ENCODE assay signal across 13 cellular contexts in the genomic region with DNA sequence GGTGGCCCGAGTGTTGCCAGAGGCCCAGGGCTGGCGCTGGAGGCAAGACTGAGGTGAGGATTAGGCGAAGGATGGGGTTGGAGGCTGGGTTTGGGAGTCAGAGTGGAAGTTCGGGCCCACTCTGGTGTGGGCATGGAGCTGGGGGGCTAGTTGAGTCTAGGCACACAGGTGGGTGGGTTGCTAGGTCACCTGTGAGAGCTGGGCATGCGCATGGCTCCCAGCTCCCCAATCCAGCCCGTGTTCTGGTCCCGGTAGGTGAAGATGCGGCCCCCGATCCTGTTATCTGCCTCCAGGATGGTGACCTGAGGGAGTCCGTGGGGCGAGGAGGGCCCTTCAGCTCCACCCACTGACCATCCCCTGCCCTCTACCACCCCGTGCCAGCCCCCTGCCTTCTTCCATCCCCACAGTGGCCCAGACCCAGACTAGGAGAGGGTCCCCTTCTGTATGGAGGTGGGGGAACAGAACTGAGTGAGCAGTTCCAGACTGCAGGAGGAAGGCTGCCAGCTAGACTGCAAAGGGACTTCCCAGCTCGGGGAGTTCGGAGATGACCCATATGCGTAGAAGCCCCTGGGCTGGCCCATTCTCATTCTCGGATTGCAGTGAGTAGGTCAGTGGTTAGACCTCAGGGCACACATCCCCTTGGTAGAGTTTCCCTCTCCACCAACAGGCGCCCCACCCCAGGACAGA. TPM values are rescaled to one million over a fixed set of nuclear protein-coding genes. Genes with fewer than 3 reads are reported as not detected.
DNase-seq lines count a peak whose midpoint lies in the region; ATAC-seq, FAIRE-seq and TF ChIP-seq lines count a peak whose summit lies in the region.
"Had no signal": no experiment of that assay in that cellular context is flagged by ENCODE, and none has a peak within 500 bp of the region (broad histone marks: within the 10 kb centered on the region; RNA-seq: fewer than 3 reads in every experiment).

No MANE protein-coding gene starts in this region.

- in situ Hi-C loops in IMR-90 (cut with MboI; ENCODE audit: low sequenced_read_pairs), result no loop called here
- in situ Hi-C loops in GM12878 (cut with MboI), result loop anchor here (25.0 kb wide), 1 partner anchor 1258 kb away; a partner anchor contains a TSS

- RAD21 ChIA-PET in GM12878 (lab: Charles Lee; ENCODE audit: unreplicated experiment), result interaction anchor here (1.1 to 5.4 kb wide), 6 partner anchors 8 to 33 kb away, joined by 3 to 66 read pairs (median 10); a partner anchor contains a TSS

- H2BK20ac ChIP-seq in IMR-90 (ENCODE audit: low read depth, low read length), result no peak overlapping the region

- TF ChIP-seq RAD21 in IMR-90 (IDR thresholded peaks at IDR 0.05; ENCODE audit: low read length) (no peak), GM12878 (IDR thresholded peaks at IDR 0.05; ENCODE audit: insufficient read depth, low read depth, low read length) (no peak)

- TF ChIP-seq CTCF in IMR-90 (conservative IDR thresholded peaks at IDR 0.05; ENCODE audit: low read depth, low read length) (no peak), GM12878 (IDR thresholded peaks at IDR 0.05 in 2 of 3, conservative IDR thresholded peaks at IDR 0.05 in 1 of 3; ENCODE audit: control insufficient read depth in 2 of 3, extremely low read depth in 1 of 3, insufficient read depth in 1 of 3, low read depth in 3 of 3, low read length in 3 of 3) (no peak), MM.1S (IDR thresholded peaks at IDR 0.05; ENCODE audit: low read length) (no peak)

- H2AK5ac ChIP-seq in IMR-90 (ENCODE audit: low read depth, low read length), result no peak overlapping the region

- H4K91ac ChIP-seq in IMR-90 (ENCODE audit: insufficient read depth, low read depth, low read length), result no peak overlapping the region

- no peaks in the 10 kb centered on the region for H3K79me1 ChIP-seq in IMR-90 (ENCODE audit: low read depth in 1 of 2, low read length in 2 of 2)

- H4K8ac ChIP-seq in IMR-90 (ENCODE audit: low read depth in 2 of 2, low read length in 2 of 2), result no peak overlapping the region

- dilution Hi-C loops in IMR-90 (cut with HindIII; ENCODE audit: low sequenced_read_pairs, unreplicated experiment), result no loop called here

- no peak overlapping the region for H3K14ac ChIP-seq in IMR-90 (replicated peaks; ENCODE audit: low read depth, low read length)

- ATAC-seq in IMR-90 (ENCODE audit: low read depth) (no peak), GM12878 (peak; percentile 54), GM21447 (IDR thresholded peaks at IDR 0.05; ENCODE audit: unreplicated experiment) (no peak)
- ATAC-seq: left cardiac atrium had no signal

- no TSS peak for BruUV-seq in IMR-90 (replicated peaks; lab: Mats Ljungman, UMichigan)
- BruUV-seq in GM12878 (replicated peaks; lab: Mats Ljungman, UMichigan), result no TSS peak

- no peak overlapping the region for H3K4ac ChIP-seq in IMR-90 (ENCODE audit: low read depth, low read length)

- H3K79me2 ChIP-seq in GM12878 (ENCODE audit: control insufficient read depth, insufficient read depth, low read length) (peaks cover 45% of the 10 kb centered on the region), MM.1S (ENCODE audit: low read length) (no peaks in the 10 kb centered on the region)

- H3K23ac ChIP-seq in IMR-90 (ENCODE audit: low read depth, low read length), result no peak overlapping the region

- intact Hi-C loops in IMR-90 (cut with micrococcal nuclease), result no loop called here
- intact Hi-C loops in GM12878 (cut with micrococcal nuclease; ENCODE audit: unreplicated experiment), result no loop called here

- no peak overlapping the region for H3K9ac ChIP-seq in IMR-90 (ENCODE audit: low read depth, low read length)
- H3K9ac ChIP-seq in GM12878 (ENCODE audit: control insufficient read depth, insufficient read depth, low read length), result peak overlapping the region; percentile 78
- no peak overlapping the region for H3K9ac ChIP-seq in MM.1S (ENCODE audit: low read length)

- H2BK120ac ChIP-seq in IMR-90 (ENCODE audit: low read depth, low read length), result no peak overlapping the region

- H3K36me3 ChIP-seq in IMR-90 (ENCODE audit: control insufficient read depth, insufficient read depth, low read length) (no peaks in the 10 kb centered on the region), GM12878 (ENCODE audit: control insufficient read depth in 2 of 2, insufficient read depth in 2 of 2, low read length in 1 of 2) (peaks cover 0 to 3% of the 10 kb centered on the region in 2 experiments; a peak in 3 of 4 replicates), MM.1S (replicated peaks; ENCODE audit: insufficient read depth, low read length) (no peaks in the 10 kb centered on the region)
- H3K36me3 ChIP-seq: BE2C had no signal

- peak; percentile 74 to 76; a peak in 3 of 4 replicates for TF ChIP-seq EP300 in GM12878 (IDR thresholded peaks at IDR 0.05; ENCODE audit: borderline replicate concordance in 1 of 2, control insufficient read depth in 1 of 2, low read depth in 2 of 2, low read length in 2 of 2)

- TF ChIP-seq POLR2A in IMR-90 (IDR thresholded peaks at IDR 0.05; ENCODE audit: low read depth, low read length) (no peak), GM12878 (IDR thresholded peaks at IDR 0.05; ENCODE audit: low read depth, low read length) (peak; percentile 38; the same call in 1 of the 2 replicates), H54 (IDR thresholded peaks at IDR 0.05; ENCODE audit: low read depth, low read length) (no peak)

- H3K4me2 ChIP-seq in IMR-90 (ENCODE audit: low read depth, low read length), result no peak overlapping the region
- peak overlapping the region; percentile 86 for H3K4me2 ChIP-seq in GM12878 (ENCODE audit: control insufficient read depth, insufficient read depth)
- H3K4me2 ChIP-seq in MM.1S (ENCODE audit: low read depth, low read length), result no peak overlapping the region

- CTCF ChIA-PET in IMR-90 (lab: Yijun Ruan, JAX) (no interaction called here), GM12878 (lab: Yijun Ruan, JAX) (interaction anchor here (0.8 to 6.3 kb wide), 7 partner anchors 9 to 88 kb away, joined by 3 to 71 read pairs (median 4); a partner anchor contains a TSS)

- H3K27ac ChIP-seq in IMR-90 (ENCODE audit: insufficient read depth, low read length) (no peak overlapping the region), GM12878 (ENCODE audit: control insufficient read depth, insufficient read depth) (peak overlapping the region; percentile 91), MM.1S (ENCODE audit: low read length) (no peak overlapping the region)

- 100% methylated on average over 1 of the region's 17 CpGs; no CpG with 5 or more reads in 1 of the 2 experiments for WGBS in IMR-90 (ENCODE audit: extremely low coverage in 2 of 2, insufficient read length in 1 of 2), 2 experiments
- 21% methylated on average over 17 of the region's 17 CpGs for WGBS in GM12878 (ENCODE audit: insufficient coverage, insufficient replicate concordance, low lambda C conversion rate, missing lambda C conversion rate)

- peak; percentile 68 for DNase-seq in stimulated activated CD4-positive, alpha-beta T cell treated with anti-CD3 and anti-CD28 coated beads, Interleukin-15, amount 100 ng/mL, for 24 hours
- DNase-seq in stimulated activated CD4-positive, alpha-beta T cell treated with anti-CD3 and anti-CD28 coated beads, Interleukin-12 subunit alpha, Interleukin-12 subunit beta, amount 100 ng/mL, for 4 hours, result no peak
- DNase-seq in IMR-90 (no peak), GM12878 (ENCODE audit: low read depth, low spot score) (no peak), H54 (ENCODE audit: insufficient read length, low spot score) (no peak), MM.1S (no peak)
- DNase-seq in NK-92 treated with Interleukin-12 subunit alpha and Interleukin-12 subunit beta, amount 100 ng/mL, for 24 hours (lab: John Stamatoyannopoulos, UW), result no peak
- DNase-seq: BE2C, left cardiac atrium, NCI-H146, SW 1271 had no signal

- SMC1A ChIA-PET in GM12878 (lab: Charles Lee; ENCODE audit: uncharacterized antibody, unreplicated experiment), result interaction anchor here (1.2 to 7.3 kb wide), 5 partner anchors 10 to 33 kb away, joined by 3 to 110 read pairs (median 9); a partner anchor contains a TSS

- H3F3A ChIP-seq in MM.1S (ENCODE audit: insufficient read depth, low read length), result peaks cover 16% of the 10 kb centered on the region

- H3K27me3 ChIP-seq in IMR-90 (ENCODE audit: control insufficient read depth, insufficient read depth, low read length) (peaks cover 8% of the 10 kb centered on the region; the same call in 1 of the 2 replicates), GM12878 (replicated peaks in 1 of 2; ENCODE audit: control insufficient read depth in 2 of 2, insufficient read depth in 2 of 2, low read length in 1 of 2) (no peaks in the 10 kb centered on the region), MM.1S (replicated peaks; ENCODE audit: insufficient read depth, low read length) (peaks cover 5% of the 10 kb centered on the region; the same call in 1 of the 2 replicates)
- H3K27me3 ChIP-seq: BE2C had no signal

- H2AFZ ChIP-seq in IMR-90 (replicated peaks; ENCODE audit: low read length, poor library complexity), result peak overlapping the region; percentile 41
- H2AFZ ChIP-seq in GM12878 (ENCODE audit: control insufficient read depth, low read depth, low read length), result no peak overlapping the region; the same call in 1 of the 2 replicates
- no peak overlapping the region for H2AFZ ChIP-seq in MM.1S (ENCODE audit: low read length)

- H3K18ac ChIP-seq in IMR-90 (ENCODE audit: low read depth, low read length), result no peak overlapping the region

- no peak overlapping the region for H4K5ac ChIP-seq in IMR-90 (ENCODE audit: low read depth, low read length)

- no peak overlapping the region for H2BK15ac ChIP-seq in IMR-90 (ENCODE audit: low read depth, low read length)

- FAIRE-seq in GM12878 (lab: Jason Lieb, UNC) (peak; percentile 62), H54 (lab: Jason Lieb, UNC) (no peak)

- peak overlapping the region; percentile 24 for H2AK9ac ChIP-seq in IMR-90 (replicated peaks; ENCODE audit: low read depth, low read length, poor library complexity)

- H3K56ac ChIP-seq in IMR-90 (ENCODE audit: extremely low read depth, insufficient read depth, low read length), result no peak overlapping the region

- POLR2A ChIA-PET in IMR-90 (lab: Charles Lee; ENCODE audit: unreplicated experiment) (no interaction called here), GM12878 (lab: Charles Lee) (interaction anchor here (0.5 to 8.2 kb wide), 12 partner anchors 9 to 525 kb away, joined by 3 to 116 read pairs (median 6); a partner anchor contains a TSS)

- H3K9me2 ChIP-seq in MM.1S (replicated peaks; ENCODE audit: insufficient read depth, low read length), result no peaks in the 10 kb centered on the region

- no peaks in the 10 kb centered on the region for H3K9me3 ChIP-seq in IMR-90 (ENCODE audit: control insufficient read depth, insufficient read depth, low read length)
- no peaks in the 10 kb centered on the region; the same call in 2 of the 3 replicates for H3K9me3 ChIP-seq in GM12878 (replicated peaks; ENCODE audit: control insufficient read depth, insufficient read depth, low read length)
- H3K9me3 ChIP-seq in MM.1S (replicated peaks; ENCODE audit: insufficient read depth, low read length), result no peaks in the 10 kb centered on the region
- H3K9me3 ChIP-seq: BE2C had no signal

- H3K9me1 ChIP-seq in IMR-90 (ENCODE audit: insufficient read depth, low read length), result no peaks in the 10 kb centered on the region

- H3K4me3 ChIP-seq in IMR-90 (ENCODE audit: insufficient read depth, low read depth, low read length) (no peak overlapping the region), GM12878 (peak overlapping the region; percentile 77), MM.1S (ENCODE audit: low read length) (no peak overlapping the region)

- H3K4me1 ChIP-seq in IMR-90 (ENCODE audit: control insufficient read depth, insufficient read depth, low read length), result peaks cover 10% of the 10 kb centered on the region
- H3K4me1 ChIP-seq in GM12878 (ENCODE audit: control insufficient read depth, insufficient read depth, low read length), result peaks cover 39% of the 10 kb centered on the region
- peaks cover 14% of the 10 kb centered on the region for H3K4me1 ChIP-seq in MM.1S (ENCODE audit: low read length)

- no peak overlapping the region for H2BK5ac ChIP-seq in IMR-90 (ENCODE audit: low read depth, low read length, poor library complexity, severe bottlenecking)

- no peaks in the 10 kb centered on the region for H4K20me1 ChIP-seq in IMR-90 (ENCODE audit: insufficient read depth, low read length)
- H4K20me1 ChIP-seq in GM12878 (ENCODE audit: control insufficient read depth, insufficient read depth), result no peaks in the 10 kb centered on the region
- no peaks in the 10 kb centered on the region for H4K20me1 ChIP-seq in MM.1S (ENCODE audit: insufficient read depth, low read length)

RNA-seq across cellular contexts. Expression of a gene that starts 1.7 kb away (rescaled TPM):
- total RNA-seq in IMR-90 (2012; rRNA removed) (under 0.01 and 0.36 TPM in 2 replicates), GM12878 (2014; rRNA removed) (39.1 and 51.0 TPM in 2 replicates), GM12878 (2014; rRNA removed; fragmentation: Illumina TruSeq; extraction: Trizol) (16.2 and 17.4 TPM in 2 replicates), GM12878 (2021) (80.0 and 82.6 TPM in 2 replicates)
- polyA plus RNA-seq in IMR-90 (2012; rRNA removed) (0.27 and 0.31 TPM in 2 replicates), GM12878 (2011; rRNA removed) (37.4 and 83.8 TPM in 2 replicates), GM12878 (2014; fragmentation: Illumina TruSeq; extraction: Trizol) (4.8 and 20.1 TPM in 2 replicates), GM12878 (2014; fragmentation: Nextera tagmentation; extraction: Ambion mirVana) (under 1 TPM; 0.62 to 1.00 TPM), GM12878 (2014; rRNA removed) (42.5 and 53.3 TPM in 2 replicates), GM12878 (2016; fragmentation: Nextera tagmentation; extraction: Ambion mirVana) (10 to 100 TPM; 43.0 to 45.5 TPM)
- polyA plus RNA-seq in IMR-90 (2012; cell fraction: cytosol; rRNA removed), result 0.29 and 0.48 TPM in 2 replicates
- 0.24 and 0.60 TPM in 2 replicates for polyA plus RNA-seq in IMR-90 (2012; cell fraction: nucleus; rRNA removed; ENCODE audit: low replicate concordance)
- total RNA-seq in GM12878 (2013; cell fraction: nucleolus; rRNA removed), result 73.8 and 88.4 TPM in 2 replicates
- 16.2 TPM for polyA plus RNA-seq in GM12878 (2011; ENCODE audit: low read depth)
- 134 and 171 TPM in 2 replicates for polyA plus RNA-seq in GM12878 (2011; cell fraction: cytosol; rRNA removed)
- polyA plus RNA-seq in GM12878 (2011; cell fraction: nucleus; rRNA removed), result 271 and 308 TPM in 2 replicates
- 49.6 and 88.7 TPM in 2 replicates for polyA plus RNA-seq in GM12878 (2012)
- polyA minus RNA-seq in GM12878 (2011; rRNA and poly(A)+ RNA removed), result 56.8 and 118 TPM in 2 replicates
- 132 and 154 TPM in 2 replicates for polyA minus RNA-seq in GM12878 (2011; cell fraction: cytosol; rRNA and poly(A)+ RNA removed)
- 56.3 and 66.6 TPM in 2 replicates for polyA minus RNA-seq in GM12878 (2011; cell fraction: nucleus; rRNA and poly(A)+ RNA removed)
- polyA plus RNA-seq: neural cell had no signal

RNA-seq across cellular contexts. Expression of a gene that starts 17.5 kb away (rescaled TPM):
- total RNA-seq in IMR-90 (2012; rRNA removed) (1.1 and 1.4 TPM in 2 replicates), GM12878 (2014; rRNA removed) (3.5 and 3.6 TPM in 2 replicates), GM12878 (2014; rRNA removed; fragmentation: Illumina TruSeq; extraction: Trizol) (3.1 and 3.2 TPM in 2 replicates), GM12878 (2021) (20.4 and 20.9 TPM in 2 replicates)
- polyA plus RNA-seq in IMR-90 (2012; rRNA removed) (26.8 and 27.8 TPM in 2 replicates), GM12878 (2011; rRNA removed) (11.7 and 18.9 TPM in 2 replicates), GM12878 (2014; fragmentation: Illumina TruSeq; extraction: Trizol) (8.6 and 10.9 TPM in 2 replicates), GM12878 (2014; fragmentation: Nextera tagmentation; extraction: Ambion mirVana) (under 1 TPM; 0.42 to 0.52 TPM), GM12878 (2014; rRNA removed) (17.4 and 22.3 TPM in 2 replicates), GM12878 (2016; fragmentation: Nextera tagmentation; extraction: Ambion mirVana) (10 to 100 TPM; 11.5 to 13.2 TPM)
- polyA plus RNA-seq in IMR-90 (2012; cell fraction: cytosol; rRNA removed), result 18.6 and 33.5 TPM in 2 replicates
- 40.7 and 82.6 TPM in 2 replicates for polyA plus RNA-seq in IMR-90 (2012; cell fraction: nucleus; rRNA removed; ENCODE audit: low replicate concordance)
- total RNA-seq in GM12878 (2013; cell fraction: nucleolus; rRNA removed), result 24.8 and 29.4 TPM in 2 replicates
- polyA plus RNA-seq in GM12878 (2011; ENCODE audit: low read depth), result 36.4 TPM
- 21.8 and 25.4 TPM in 2 replicates for polyA plus RNA-seq in GM12878 (2011; cell fraction: cytosol; rRNA removed)
- 93.9 and 98.8 TPM in 2 replicates for polyA plus RNA-seq in GM12878 (2011; cell fraction: nucleus; rRNA removed)
- 45.9 and 50.1 TPM in 2 replicates for polyA plus RNA-seq in GM12878 (2012)
- polyA minus RNA-seq in GM12878 (2011; rRNA and poly(A)+ RNA removed), result 11.3 and 21.0 TPM in 2 replicates
- 9.3 and 10.2 TPM in 2 replicates for polyA minus RNA-seq in GM12878 (2011; cell fraction: cytosol; rRNA and poly(A)+ RNA removed)
- polyA minus RNA-seq in GM12878 (2011; cell fraction: nucleus; rRNA and poly(A)+ RNA removed), result 18.5 and 22.0 TPM in 2 replicates

RNA-seq across cellular contexts. Expression of a gene that starts 17.9 kb away (rescaled TPM):
- 3.6 and 5.0 TPM in 2 replicates for total RNA-seq in IMR-90 (2012; rRNA removed)
- 54.4 and 68.7 TPM in 2 replicates for polyA plus RNA-seq in IMR-90 (2012; rRNA removed)
- polyA plus RNA-seq in IMR-90 (2012; cell fraction: cytosol; rRNA removed), result 58.5 and 76.0 TPM in 2 replicates
- polyA plus RNA-seq in IMR-90 (2012; cell fraction: nucleus; rRNA removed; ENCODE audit: low replicate concordance), result 78.4 and 102 TPM in 2 replicates
- total RNA-seq in GM12878 (2013; cell fraction: nucleolus; rRNA removed), result 16.5 and 17.4 TPM in 2 replicates
- 7.7 and 9.3 TPM in 2 replicates for total RNA-seq in GM12878 (2014; rRNA removed)
- total RNA-seq in GM12878 (2014; rRNA removed; fragmentation: Illumina TruSeq; extraction: Trizol), result 3.8 and 5.1 TPM in 2 replicates
- 20.9 and 21.4 TPM in 2 replicates for total RNA-seq in GM12878 (2021)
- polyA plus RNA-seq in GM12878 (2011; ENCODE audit: low read depth), result 3.8 TPM
- polyA plus RNA-seq in GM12878 (2011; rRNA removed), result 7.2 and 13.1 TPM in 2 replicates
- polyA plus RNA-seq in GM12878 (2011; cell fraction: cytosol; rRNA removed), result 19.6 and 24.1 TPM in 2 replicates
- polyA plus RNA-seq in GM12878 (2011; cell fraction: nucleus; rRNA removed), result 62.1 and 64.3 TPM in 2 replicates
- polyA plus RNA-seq in GM12878 (2012), result 16.2 and 17.4 TPM in 2 replicates
- 9.4 and 11.6 TPM in 2 replicates for polyA plus RNA-seq in GM12878 (2014; fragmentation: Illumina TruSeq; extraction: Trizol)
- 1 to 10 TPM in 1 of 2 experiments, under 1 TPM in 1; 0.43 to 1.2 TPM for polyA plus RNA-seq in GM12878 (2014; fragmentation: Nextera tagmentation; extraction: Ambion mirVana)
- 23.0 and 24.5 TPM in 2 replicates for polyA plus RNA-seq in GM12878 (2014; rRNA removed)
- 10 to 100 TPM; 13.4 to 15.4 TPM for polyA plus RNA-seq in GM12878 (2016; fragmentation: Nextera tagmentation; extraction: Ambion mirVana)
- polyA minus RNA-seq in GM12878 (2011; rRNA and poly(A)+ RNA removed), result 6.1 and 9.8 TPM in 2 replicates
- polyA minus RNA-seq in GM12878 (2011; cell fraction: cytosol; rRNA and poly(A)+ RNA removed), result 5.3 and 5.8 TPM in 2 replicates
- 14.9 and 24.9 TPM in 2 replicates for polyA minus RNA-seq in GM12878 (2011; cell fraction: nucleus; rRNA and poly(A)+ RNA removed)

RNA-seq across cellular contexts. Expression of a gene that starts 27.6 kb away (rescaled TPM):
- total RNA-seq in IMR-90 (2012; rRNA removed), result 10.6 and 14.2 TPM in 2 replicates
- 25.0 and 33.0 TPM in 2 replicates for polyA plus RNA-seq in IMR-90 (2012; rRNA removed)
- polyA plus RNA-seq in IMR-90 (2012; cell fraction: cytosol; rRNA removed), result 16.7 and 18.1 TPM in 2 replicates
- 171 and 356 TPM in 2 replicates for polyA plus RNA-seq in IMR-90 (2012; cell fraction: nucleus; rRNA removed; ENCODE audit: low replicate concordance)
- 72.0 and 74.7 TPM in 2 replicates for total RNA-seq in GM12878 (2013; cell fraction: nucleolus; rRNA removed)
- 42.3 and 55.5 TPM in 2 replicates for total RNA-seq in GM12878 (2014; rRNA removed)
- total RNA-seq in GM12878 (2014; rRNA removed; fragmentation: Illumina TruSeq; extraction: Trizol), result 19.3 and 20.2 TPM in 2 replicates
- 61.4 and 82.3 TPM in 2 replicates for total RNA-seq in GM12878 (2021)
- polyA plus RNA-seq in GM12878 (2011; ENCODE audit: low read depth), result 13.5 TPM
- polyA plus RNA-seq in GM12878 (2011; rRNA removed), result 9.2 and 14.6 TPM in 2 replicates
- 12.5 and 23.5 TPM in 2 replicates for polyA plus RNA-seq in GM12878 (2011; cell fraction: cytosol; rRNA removed)
- 123 and 193 TPM in 2 replicates for polyA plus RNA-seq in GM12878 (2011; cell fraction: nucleus; rRNA removed)
- polyA plus RNA-seq in GM12878 (2012), result 31.3 and 48.0 TPM in 2 replicates
- 15.1 and 20.3 TPM in 2 replicates for polyA plus RNA-seq in GM12878 (2014; fragmentation: Illumina TruSeq; extraction: Trizol)
- polyA plus RNA-seq in GM12878 (2014; fragmentation: Nextera tagmentation; extraction: Ambion mirVana), result 1 to 10 TPM; 2.9 to 4.0 TPM
- polyA plus RNA-seq in GM12878 (2014; rRNA removed), result 73.5 and 77.2 TPM in 2 replicates
- polyA plus RNA-seq in GM12878 (2016; fragmentation: Nextera tagmentation; extraction: Ambion mirVana), result 10 to 100 TPM; 46.2 to 47.4 TPM
- 9.7 and 14.6 TPM in 2 replicates for polyA minus RNA-seq in GM12878 (2011; rRNA and poly(A)+ RNA removed)
- polyA minus RNA-seq in GM12878 (2011; cell fraction: cytosol; rRNA and poly(A)+ RNA removed), result 9.6 and 16.8 TPM in 2 replicates
- polyA minus RNA-seq in GM12878 (2011; cell fraction: nucleus; rRNA and poly(A)+ RNA removed), result 27.8 and 56.3 TPM in 2 replicates

RNA-seq across cellular contexts. Expression of a gene that starts 34.0 kb away (rescaled TPM):
- total RNA-seq in IMR-90 (2012; rRNA removed) (2.7 and 3.3 TPM in 2 replicates), GM12878 (2014; rRNA removed) (24.8 and 29.0 TPM in 2 replicates), GM12878 (2014; rRNA removed; fragmentation: Illumina TruSeq; extraction: Trizol) (16.7 and 17.6 TPM in 2 replicates), GM12878 (2021) (82.1 and 83.1 TPM in 2 replicates)
- polyA plus RNA-seq in IMR-90 (2012; rRNA removed) (13.3 and 15.7 TPM in 2 replicates), GM12878 (2011; rRNA removed) (122 and 133 TPM in 2 replicates), GM12878 (2014; fragmentation: Illumina TruSeq; extraction: Trizol) (38.1 and 41.1 TPM in 2 replicates), GM12878 (2014; fragmentation: Nextera tagmentation; extraction: Ambion mirVana) (10 to 100 TPM in 1 of 2 experiments, 1 to 10 TPM in 1; 9.1 to 10.1 TPM), GM12878 (2014; rRNA removed) (55.2 and 63.1 TPM in 2 replicates), GM12878 (2016; fragmentation: Nextera tagmentation; extraction: Ambion mirVana) (10 to 100 TPM; 16.3 to 19.0 TPM)
- polyA plus RNA-seq in IMR-90 (2012; cell fraction: cytosol; rRNA removed), result 14.8 and 22.7 TPM in 2 replicates
- 22.9 and 36.5 TPM in 2 replicates for polyA plus RNA-seq in IMR-90 (2012; cell fraction: nucleus; rRNA removed; ENCODE audit: low replicate concordance)
- 30.9 and 34.7 TPM in 2 replicates for total RNA-seq in GM12878 (2013; cell fraction: nucleolus; rRNA removed)
- polyA plus RNA-seq in GM12878 (2011; ENCODE audit: low read depth), result 74.7 TPM
- 117 and 157 TPM in 2 replicates for polyA plus RNA-seq in GM12878 (2011; cell fraction: cytosol; rRNA removed)
- polyA plus RNA-seq in GM12878 (2011; cell fraction: nucleus; rRNA removed), result 263 and 301 TPM in 2 replicates
- 136 and 179 TPM in 2 replicates for polyA plus RNA-seq in GM12878 (2012)
- 24.1 and 57.3 TPM in 2 replicates for polyA minus RNA-seq in GM12878 (2011; rRNA and poly(A)+ RNA removed)
- polyA minus RNA-seq in GM12878 (2011; cell fraction: cytosol; rRNA and poly(A)+ RNA removed), result 65.8 and 83.5 TPM in 2 replicates
- 15.8 and 26.1 TPM in 2 replicates for polyA minus RNA-seq in GM12878 (2011; cell fraction: nucleus; rRNA and poly(A)+ RNA removed)

Comparison
In these comparisons a context has a peak if more than half of its experiments do, and no peak if none do; other contexts are left out.
1. RNA of a gene that starts 1.7 kb away (total RNA-seq): 16.2 to 88.4 TPM in GM12878; under 0.01 to 0.36 TPM in IMR-90; every median in the first group is over 10 times any median in the second.